In the genomic region with DNA sequence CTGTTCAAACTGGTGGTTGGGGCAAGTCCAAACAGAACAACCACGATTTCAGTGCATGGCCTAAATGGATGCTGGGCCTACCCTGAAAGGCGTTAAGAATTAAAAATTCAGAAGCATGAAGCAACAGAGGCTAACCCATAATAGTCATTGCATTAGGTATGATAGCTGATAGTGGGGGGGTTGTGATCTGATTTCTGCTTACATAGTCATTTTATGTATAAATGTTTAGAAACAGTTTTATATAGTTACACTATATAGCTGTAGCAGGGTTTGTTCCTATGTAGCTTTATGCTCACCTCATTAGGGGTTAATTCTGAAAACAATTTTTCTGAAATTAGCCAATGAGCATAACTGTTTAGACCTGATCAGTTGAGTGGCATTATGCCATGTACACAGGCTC, we compare ENCODE assay signal across 24 cellular contexts. TPM values are rescaled to one million over a fixed set of nuclear protein-coding genes. Genes with fewer than 3 reads are reported as not detected.
A peak's percentile ranks its signal among the peaks of the same experiment; 100 is the strongest.
DNase-seq lines count a peak whose midpoint lies in the region; ATAC-seq, FAIRE-seq and TF ChIP-seq lines count a peak whose summit lies in the region.
"Had no signal": no experiment of that assay in that cellular context is flagged by ENCODE, and none has a peak within 500 bp of the region (broad histone marks: within the 10 kb centered on the region; RNA-seq: fewer than 3 reads in every experiment).

No MANE protein-coding gene starts in this region.

- no peak overlapping the region for H2AFZ ChIP-seq in HepG2 (ENCODE audit: low read length)

- no peak for FAIRE-seq in HepG2 (lab: Jason Lieb, UNC)
- no peak for FAIRE-seq in bronchial epithelial cell (lab: Jason Lieb, UNC)
- FAIRE-seq: A204.1, D721Med, G401.6, GM12891, GM19239 had no signal

- no peak overlapping the region for H3K4me2 ChIP-seq in HepG2 (ENCODE audit: low read depth, low read length)
- H3K4me2 ChIP-seq: BLaER1 treated with 17β-estradiol and CSF1 and Interleukin-3, amounts not matched to agents 10 nM and 100 nM had no signal

- H4K20me1 ChIP-seq in HepG2 (ENCODE audit: insufficient read depth, low read length): no peaks in the 10 kb centered on the region

- H3K27ac ChIP-seq in HepG2 (ENCODE audit: extremely low read length, insufficient read depth, low read length) (no peak overlapping the region), right lobe of liver (no peak overlapping the region), RWPE1 (peak overlapping the region; percentile 62)
- H3K27ac ChIP-seq: 22Rv1; BLaER1 treated with 17β-estradiol and CSF1 and Interleukin-3, amounts not matched to agents 10 nM and 100 nM; C4-2B had no signal

- H3K4me3 ChIP-seq in HepG2 (replicated peaks in 1 of 3; ENCODE audit: insufficient read depth in 1 of 3, low read depth in 2 of 3, low read length in 3 of 3) (no peak overlapping the region), right lobe of liver (no peak overlapping the region), bronchial epithelial cell (ENCODE audit: low read depth, low read length) (no peak overlapping the region)
- H3K4me3 ChIP-seq: BLaER1 treated with 17β-estradiol and CSF1 and Interleukin-3, amounts not matched to agents 10 nM and 100 nM had no signal

- H3K36me3 ChIP-seq in HepG2 (replicated peaks in 1 of 2; ENCODE audit: control insufficient read depth in 1 of 2, insufficient read depth in 2 of 2, low read length in 2 of 2) (peaks cover 20 to 76% of the 10 kb centered on the region in 2 experiments), right lobe of liver (peaks cover 0 to 36% (median 6%) of the 10 kb centered on the region in 4 donors), bronchial epithelial cell (ENCODE audit: control insufficient read depth, insufficient read depth, low read length) (peaks cover 10% of the 10 kb centered on the region)

- H3K9me3 Mint-ChIP-seq in stimulated activated effector memory CD8-positive, alpha-beta T cell treated with anti-CD3 and anti-CD28 coated beads, Interleukin-12 subunit alpha, Interleukin-12 subunit beta, amount 100 ng/mL, for 72 hours: no peaks in the 10 kb centered on the region

- TF ChIP-seq RAD21 in HepG2 (CRISPR knock-in tag; IDR thresholded peaks at IDR 0.05): no peak

- H3K4me1 ChIP-seq in HepG2 (ENCODE audit: insufficient read depth, low read length): peaks cover 5% of the 10 kb centered on the region; the same call in 1 of the 2 replicates
- no peaks in the 10 kb centered on the region for H3K4me1 ChIP-seq in right lobe of liver
- H3K4me1 ChIP-seq: BLaER1 treated with 17β-estradiol and CSF1 and Interleukin-3, amounts not matched to agents 10 nM and 100 nM; Caco-2 had no signal

- H3K27ac Mint-ChIP-seq in stimulated activated effector memory CD8-positive, alpha-beta T cell treated with anti-CD3 and anti-CD28 coated beads, Interleukin-12 subunit alpha, Interleukin-12 subunit beta, amount 100 ng/mL, for 72 hours: peak overlapping the region; percentile 44
- H3K27ac Mint-ChIP-seq: B cell; CD4-positive, alpha-beta T cell; CD8-positive, alpha-beta T cell had no signal

- H3K27me3 ChIP-seq in HepG2 (ENCODE audit: control insufficient read depth in 1 of 2, insufficient read depth in 2 of 2, low read length in 2 of 2) (no peaks in the 10 kb centered on the region), right lobe of liver (no peaks in the 10 kb centered on the region), bronchial epithelial cell (ENCODE audit: control insufficient read depth, insufficient read depth, low read length) (no peaks in the 10 kb centered on the region)
- H3K27me3 ChIP-seq: BLaER1 treated with 17β-estradiol and CSF1 and Interleukin-3, amounts not matched to agents 10 nM and 100 nM had no signal

- no TSS peak for BruUV-seq in HepG2 (replicated peaks; lab: Mats Ljungman, UMichigan)

- peaks cover 3% of the 10 kb centered on the region for H3K79me2 ChIP-seq in HepG2 (ENCODE audit: insufficient read depth, low read length)

- H3K9me3 ChIP-seq in HepG2 (ENCODE audit: low read length): peaks cover 11% of the 10 kb centered on the region; the same call in 1 of the 2 replicates
- H3K9me3 ChIP-seq in right lobe of liver: no peaks in the 10 kb centered on the region
- H3K9me3 ChIP-seq: Caco-2 had no signal

- 98% methylated on average over 2 of the region's 2 CpGs for WGBS in HepG2 (ENCODE audit: low lambda C conversion rate)
- 100% methylated on average over 2 of the region's 2 CpGs for WGBS in right lobe of liver (ENCODE audit: insufficient coverage, low coverage, low lambda C conversion rate, missing lambda C conversion rate)

- no peak overlapping the region for H3K9ac ChIP-seq in HepG2 (ENCODE audit: insufficient read depth, low read depth, low read length)
- H3K9ac ChIP-seq: BLaER1 treated with 17β-estradiol and CSF1 and Interleukin-3, amounts not matched to agents 10 nM and 100 nM had no signal

- intact Hi-C loops in HepG2 (cut with micrococcal nuclease; ENCODE audit: unreplicated experiment): no loop called here
- intact Hi-C loops in right lobe of liver (cut with DNase I): no loop called here

- POLR2A ChIA-PET in HepG2 (lab: Yijun Ruan, JAX): interaction anchor here (1.0 kb wide), 1 partner anchor 9 kb away, joined by 4 read pairs; the partner anchor contains the start of gene TAF1B
- POLR2A ChIA-PET in RWPE1 (lab: Yijun Ruan, JAX; ENCODE audit: low non-redundant PET): no interaction called here

- CTCF ChIA-PET in HepG2 (lab: Yijun Ruan, JAX; ENCODE audit: low intra/inter-chr PET ratio, low total read pairs): no interaction called here
- CTCF ChIA-PET in RWPE1 (lab: Yijun Ruan, JAX): no interaction called here

- no peak for TF ChIP-seq CTCF in HepG2 (CRISPR knock-in tag; IDR thresholded peaks at IDR 0.05)
- no peak for TF ChIP-seq CTCF in right lobe of liver (IDR thresholded peaks at IDR 0.05)
- no peak for TF ChIP-seq CTCF in RWPE1 (conservative IDR thresholded peaks at IDR 0.05; ENCODE audit: low read depth)
- TF ChIP-seq CTCF in bronchial epithelial cell (IDR thresholded peaks at IDR 0.05; ENCODE audit: insufficient read depth, low read length, severe bottlenecking): no peak

- TF ChIP-seq EP300 in HepG2 (IDR thresholded peaks at IDR 0.05; ENCODE audit: low read depth in 2 of 2, low read length in 2 of 2) (no peak), HepG2 (CRISPR knock-in tag; IDR thresholded peaks at IDR 0.05; ENCODE audit: borderline replicate concordance) (no peak)

- DNase-seq in HepG2 (ENCODE audit: low spot score): no peak
- DNase-seq in right lobe of liver: no peak
- DNase-seq in RWPE1 (ENCODE audit: low spot score): no peak
- peak; percentile 26 for DNase-seq in bronchial epithelial cell (ENCODE audit: low read depth)
- no peak for DNase-seq in stimulated activated effector memory CD8-positive, alpha-beta T cell treated with anti-CD3 and anti-CD28 coated beads, Interleukin-12 subunit alpha, Interleukin-12 subunit beta, amount 100 ng/mL, for 72 hours (ENCODE audit: low spot score in 2 of 2)
- DNase-seq in 8988T: no peak
- DNase-seq in SK-N-DZ (ENCODE audit: low spot score): no peak
- DNase-seq: AML-193; Caco-2; Calu3; CD4-positive, alpha-beta T cell; CD8-positive, alpha-beta T cell; DMS79 treated with DMSO at 0.1 percent for 48 hours; GF-D8 had no signal

- TF ChIP-seq POLR2A in HepG2 (IDR thresholded peaks at IDR 0.05; ENCODE audit: insufficient read depth in 1 of 2, low read depth in 2 of 2, low read length in 2 of 2) (no peak), right lobe of liver (IDR thresholded peaks at IDR 0.05) (no peak)

- H3K4me3 Mint-ChIP-seq in stimulated activated effector memory CD8-positive, alpha-beta T cell treated with anti-CD3 and anti-CD28 coated beads, Interleukin-12 subunit alpha, Interleukin-12 subunit beta, amount 100 ng/mL, for 72 hours: no peak overlapping the region
- H3K4me3 Mint-ChIP-seq: B cell; CD4-positive, alpha-beta T cell; CD8-positive, alpha-beta T cell had no signal

- H3K36me3 Mint-ChIP-seq in stimulated activated effector memory CD8-positive, alpha-beta T cell treated with anti-CD3 and anti-CD28 coated beads, Interleukin-12 subunit alpha, Interleukin-12 subunit beta, amount 100 ng/mL, for 72 hours: peaks cover 99% of the 10 kb centered on the region

- no peaks in the 10 kb centered on the region for H3K4me1 Mint-ChIP-seq in stimulated activated effector memory CD8-positive, alpha-beta T cell treated with anti-CD3 and anti-CD28 coated beads, Interleukin-12 subunit alpha, Interleukin-12 subunit beta, amount 100 ng/mL, for 72 hours
- H3K4me1 Mint-ChIP-seq: B cell had no signal

- in situ Hi-C loops in HepG2 (cut with HindIII; ENCODE audit: extremely low pct_ligation_motif_present, low pct_unique_long_range_greater_than_20kb): no loop called here

- ATAC-seq in HepG2: no peak
- ATAC-seq in right lobe of liver: no peak
- no peak for ATAC-seq in stimulated activated effector memory CD8-positive, alpha-beta T cell treated with anti-CD3 and anti-CD28 coated beads, Interleukin-12 subunit alpha, Interleukin-12 subunit beta, amount 100 ng/mL, for 72 hours
- ATAC-seq in HG02973 (IDR thresholded peaks at IDR 0.05; ENCODE audit: unreplicated experiment): no peak
- ATAC-seq: CD8-positive, alpha-beta T cell had no signal

RNA-seq across cellular contexts. Expression of gene TAF1B, which starts 9.6 kb away (rescaled TPM):
- total RNA-seq in HepG2 (2016; rRNA removed; fragmentation: Illumina TruSeq; extraction: Trizol) (27.7 and 34.0 TPM in 2 replicates), right lobe of liver (1 to 10 TPM; 4.8 to 8.1 (median 6.6) TPM), bronchial epithelial cell (28.7 and 30.5 TPM in 2 replicates)
- 6.1 and 6.8 TPM in 2 replicates for total RNA-seq in HepG2 (2016; cell fraction: cytosol; rRNA removed; fragmentation: Illumina TruSeq; extraction: Trizol; ENCODE audit: low read depth)
- total RNA-seq in HepG2 (2016; cell fraction: insoluble cytoplasmic fraction; rRNA removed; fragmentation: Illumina TruSeq; extraction: Trizol): 26.3 and 35.7 TPM in 2 replicates
- 10.3 and 12.6 TPM in 2 replicates for total RNA-seq in HepG2 (2016; cell fraction: membrane; rRNA removed; fragmentation: Illumina TruSeq; extraction: Trizol)
- 33.1 and 35.1 TPM in 2 replicates for total RNA-seq in HepG2 (2016; cell fraction: nucleus; rRNA removed; fragmentation: Illumina TruSeq; extraction: Trizol)
- polyA plus RNA-seq in HepG2 (2011; rRNA removed): 10.7 and 13.3 TPM in 2 replicates
- 4.8 and 6.4 TPM in 2 replicates for polyA plus RNA-seq in HepG2 (2011; cell fraction: cytosol; rRNA removed)
- 6.6 and 9.5 TPM in 2 replicates for polyA plus RNA-seq in HepG2 (2011; cell fraction: nucleus; rRNA removed)
- polyA plus RNA-seq in HepG2 (2012): 8.9 and 14.8 TPM in 2 replicates
- 3.0 and 3.3 TPM in 2 replicates for polyA plus RNA-seq in HepG2 (2016; cell fraction: cytosol; fragmentation: Illumina TruSeq; extraction: Trizol; ENCODE audit: low read depth)
- polyA plus RNA-seq in HepG2 (2016; cell fraction: insoluble cytoplasmic fraction; fragmentation: Illumina TruSeq; extraction: Trizol; ENCODE audit: low read depth): 30.6 and 33.2 TPM in 2 replicates
- polyA plus RNA-seq in HepG2 (2016; cell fraction: membrane; fragmentation: Illumina TruSeq; extraction: Trizol; ENCODE audit: low read depth): 4.6 and 6.3 TPM in 2 replicates
- polyA plus RNA-seq in HepG2 (2016; cell fraction: nucleus; fragmentation: Illumina TruSeq; extraction: Trizol; ENCODE audit: insufficient read depth, low read depth): 20.1 and 24.0 TPM in 2 replicates
- polyA minus RNA-seq in HepG2 (2011; rRNA and poly(A)+ RNA removed; ENCODE audit: low replicate concordance): 9.4 and 16.3 TPM in 2 replicates
- polyA minus RNA-seq in HepG2 (2011; cell fraction: cytosol; rRNA and poly(A)+ RNA removed): 14.0 and 16.2 TPM in 2 replicates
- polyA minus RNA-seq in HepG2 (2011; cell fraction: nucleus; rRNA and poly(A)+ RNA removed): 90.8 and 101 TPM in 2 replicates
- 20.0 and 38.3 TPM in 2 replicates for polyA plus RNA-seq in SK-N-DZ (2014; cell fraction: cytosol; rRNA removed)
- polyA plus RNA-seq in SK-N-DZ (2014; cell fraction: nucleus; rRNA removed): 34.7 and 53.5 TPM in 2 replicates
